Comparison of ENCODE assay signal across 23 cellular contexts in the genomic region with DNA sequence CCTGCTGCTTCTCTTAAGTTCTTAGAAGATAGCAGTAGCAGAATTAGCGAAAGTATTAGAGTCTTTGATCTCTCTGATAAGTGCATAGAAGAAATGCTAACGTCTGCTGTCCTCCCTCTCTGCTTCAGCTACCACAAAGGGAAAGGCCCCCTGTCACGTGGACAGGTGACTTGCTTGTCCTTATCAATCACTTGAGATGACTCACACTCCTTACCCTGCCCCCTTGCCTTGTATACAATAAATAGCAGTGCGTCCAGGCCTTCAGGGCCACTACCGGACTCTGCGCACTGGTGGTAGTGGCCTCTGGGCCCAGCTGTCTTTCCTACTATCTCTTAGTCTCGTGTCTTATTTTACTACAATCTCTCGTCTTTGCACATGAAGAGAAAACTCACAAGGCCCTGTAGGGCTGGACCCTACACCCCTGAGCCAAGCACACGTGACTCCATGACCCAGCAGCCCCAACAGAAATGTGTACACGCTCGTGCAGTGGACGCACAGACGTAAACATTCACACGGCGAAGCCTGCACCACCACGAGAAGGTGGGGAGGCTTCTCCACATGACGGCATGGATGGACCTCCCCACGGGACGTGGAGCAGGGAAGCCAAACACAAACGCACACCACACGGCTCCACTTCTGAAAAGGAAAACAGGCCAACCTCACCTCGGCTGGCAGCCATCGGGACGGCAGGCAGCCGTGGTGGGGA.
"Had no signal": no experiment of that assay in that cellular context is flagged by ENCODE, and none has a peak within 500 bp of the region (broad histone marks: within the 10 kb centered on the region; RNA-seq: fewer than 3 reads in every experiment).

No MANE protein-coding gene starts in this region.

- H3K36me3 ChIP-seq: cardiac muscle cell, prostate gland, WERI-Rb-1 had no signal

- H3K27me3 ChIP-seq: body of pancreas, cardiac muscle cell, suprapubic skin, tibial nerve had no signal

- H3K27ac ChIP-seq: cardiac muscle cell, epithelial cell of prostate, prostate gland, suprapubic skin, tibial nerve, WERI-Rb-1 had no signal

- H3K9me3 Mint-ChIP-seq: activated CD4-positive, alpha-beta T cell treated with anti-CD3 and anti-CD28 coated beads, Interleukin-2, amount 10 ng/mL, durations not matched to agents 7 days and 5 days; activated naive CD4-positive, alpha-beta T cell treated with anti-CD3 and anti-CD28 coated beads, Interleukin-2, amount 50 U/mL, for 24 hours; stimulated activated effector memory CD8-positive, alpha-beta T cell treated with anti-CD3 and anti-CD28 coated beads, Interleukin-12 subunit alpha, Interleukin-12 subunit beta, amount 100 ng/mL, for 72 hours; stimulated activated naive CD8-positive, alpha-beta T cell treated with anti-CD3 and anti-CD28 coated beads, Interleukin-15, amount 100 ng/mL, for 72 hours; T-helper 2 cell treated with Interferon-gamma antibody and Interleukin-4, amounts not matched to agents 5 μg/mL and 100 μg/mL, for 36 hours had no signal

- H3K4me1 Mint-ChIP-seq: nephron had no signal

- H3K36me3 Mint-ChIP-seq: activated naive CD4-positive, alpha-beta T cell treated with anti-CD3 and anti-CD28 coated beads, Interleukin-2, amount 50 U/mL, for 24 hours; stimulated activated effector memory CD8-positive, alpha-beta T cell treated with anti-CD3 and anti-CD28 coated beads, Interleukin-12 subunit alpha, Interleukin-12 subunit beta, amount 100 ng/mL, for 72 hours had no signal

- H3K4me3 Mint-ChIP-seq: activated CD4-positive, alpha-beta T cell treated with anti-CD3 and anti-CD28 coated beads, Interleukin-2, amount 10 ng/mL, durations not matched to agents 7 days and 5 days; activated CD8-positive, alpha-beta T cell treated with anti-CD3 and anti-CD28 coated beads, Interleukin-2, amount 10 ng/mL, durations not matched to agents 7 days and 5 days; activated naive CD4-positive, alpha-beta T cell treated with anti-CD3 and anti-CD28 coated beads, Interleukin-2, amount 50 U/mL, for 24 hours; mesothelial cell of epicardium; nephron; stimulated activated effector memory CD8-positive, alpha-beta T cell treated with anti-CD3 and anti-CD28 coated beads, Interleukin-12 subunit alpha, Interleukin-12 subunit beta, amount 100 ng/mL, for 72 hours; stimulated activated naive CD8-positive, alpha-beta T cell treated with anti-CD3 and anti-CD28 coated beads, Interleukin-15, amount 100 ng/mL, for 72 hours; T-helper 2 cell treated with Interferon-gamma antibody and Interleukin-4, amounts not matched to agents 5 μg/mL and 100 μg/mL, for 36 hours had no signal

- H3K9me3 ChIP-seq: body of pancreas, prostate gland, suprapubic skin had no signal

- H3K4me1 ChIP-seq: body of pancreas, prostate gland, suprapubic skin, tibial nerve had no signal

- ATAC-seq: activated CD8-positive, alpha-beta T cell treated with anti-CD3 and anti-CD28 coated beads, Interleukin-2, amount 10 ng/mL, durations not matched to agents 7 days and 5 days; body of pancreas; left lobe of liver; stimulated activated effector memory CD8-positive, alpha-beta T cell treated with anti-CD3 and anti-CD28 coated beads, Interleukin-12 subunit alpha, Interleukin-12 subunit beta, amount 100 ng/mL, for 72 hours; stimulated activated naive CD8-positive, alpha-beta T cell treated with anti-CD3 and anti-CD28 coated beads, Interleukin-15, amount 100 ng/mL, for 72 hours had no signal

- H3K27ac Mint-ChIP-seq: activated CD4-positive, alpha-beta T cell treated with anti-CD3 and anti-CD28 coated beads, Interleukin-2, amount 10 ng/mL, durations not matched to agents 7 days and 5 days; activated CD8-positive, alpha-beta T cell treated with anti-CD3 and anti-CD28 coated beads, Interleukin-2, amount 10 ng/mL, durations not matched to agents 7 days and 5 days; activated naive CD4-positive, alpha-beta T cell treated with anti-CD3 and anti-CD28 coated beads, Interleukin-2, amount 50 U/mL, for 24 hours; mesothelial cell of epicardium; nephron; stimulated activated effector memory CD8-positive, alpha-beta T cell treated with anti-CD3 and anti-CD28 coated beads, Interleukin-12 subunit alpha, Interleukin-12 subunit beta, amount 100 ng/mL, for 72 hours; stimulated activated naive CD8-positive, alpha-beta T cell treated with anti-CD3 and anti-CD28 coated beads, Interleukin-15, amount 100 ng/mL, for 72 hours; T-helper 2 cell treated with Interferon-gamma antibody and Interleukin-4, amounts not matched to agents 5 μg/mL and 100 μg/mL, for 36 hours had no signal

- DNase-seq: activated CD4-positive, alpha-beta T cell treated with anti-CD3 and anti-CD28 coated beads, Interleukin-2, amount 10 ng/mL, durations not matched to agents 7 days and 5 days; activated CD4-positive, CD25-positive, alpha-beta regulatory T cell treated with anti-CD3 and anti-CD28 coated beads, Interleukin-2, amount 50 U/mL, for 72 hours; activated CD8-positive, alpha-beta T cell treated with anti-CD3 and anti-CD28 coated beads, Interleukin-2, amount 10 ng/mL, durations not matched to agents 7 days and 5 days; activated gamma-delta T cell treated with Interleukin-2 at 50 U/mL for 16 hours; activated T-cell treated with anti-CD3 and anti-CD28 coated beads, Interleukin-2, amount 50 U/mL, for 1 hour; anterior cingulate cortex; cortex of kidney; occipital lobe; stimulated activated CD4-positive, alpha-beta T cell treated with anti-CD3 and anti-CD28 coated beads, Interleukin-2, amount 100 ng/mL, for 24 hours; stimulated activated naive CD8-positive, alpha-beta T cell treated with anti-CD3 and anti-CD28 coated beads, Interleukin-15, amount 100 ng/mL, for 72 hours; WERI-Rb-1 had no signal

- H3K4me3 ChIP-seq: body of pancreas, cardiac muscle cell, prostate gland, suprapubic skin, tibial nerve had no signal

- H3K27me3 Mint-ChIP-seq: activated CD4-positive, alpha-beta T cell treated with anti-CD3 and anti-CD28 coated beads, Interleukin-2, amount 10 ng/mL, durations not matched to agents 7 days and 5 days; activated naive CD4-positive, alpha-beta T cell treated with anti-CD3 and anti-CD28 coated beads, Interleukin-2, amount 50 U/mL, for 24 hours; stimulated activated naive CD8-positive, alpha-beta T cell treated with anti-CD3 and anti-CD28 coated beads, Interleukin-15, amount 100 ng/mL, for 72 hours had no signal
